23 cellular contexts compared by ENCODE assay signal in genomic region chr11:118109231-118109630, GRCh38. TPM values are rescaled to one million over a fixed set of nuclear protein-coding genes. Genes with fewer than 3 reads are reported as not detected.
DNase-seq lines count a peak whose midpoint lies in the region; ATAC-seq and TF ChIP-seq lines count a peak whose summit lies in the region.
"Had no signal": no experiment of that assay in that cellular context is flagged by ENCODE, and none has a peak within 500 bp of the region (broad histone marks: within the 10 kb centered on the region; RNA-seq: fewer than 3 reads in every experiment).

No MANE protein-coding gene starts in this region.

- H3K27me3 ChIP-seq in gastroesophageal sphincter (peaks cover 6% of the 10 kb centered on the region), suprapubic skin (no peaks in the 10 kb centered on the region)
- H3K27me3 ChIP-seq: BLaER1 treated with 17β-estradiol and CSF1 and Interleukin-3, amounts not matched to agents 10 nM and 100 nM; spleen; testis had no signal

- H3K9me3 Mint-ChIP-seq in nephron progenitor cell, result no peaks in the 10 kb centered on the region
- H3K9me3 Mint-ChIP-seq: activated CD4-positive, alpha-beta memory T cell treated with anti-CD3 and anti-CD28 coated beads, Interleukin-2, amount 10 ng/mL, durations not matched to agents 7 days and 5 days; activated naive CD4-positive, alpha-beta T cell treated with anti-CD3 and anti-CD28 coated beads, Interleukin-2, amount 50 U/mL, for 72 hours; brain; GM23338 had no signal

- no peak for TF ChIP-seq EP300 in gastroesophageal sphincter (IDR thresholded peaks at IDR 0.05)
- no peak for TF ChIP-seq EP300 in suprapubic skin (IDR thresholded peaks at IDR 0.05)

- H3K4me3 ChIP-seq in gastroesophageal sphincter, result no peak overlapping the region
- no peak overlapping the region for H3K4me3 ChIP-seq in suprapubic skin
- H3K4me3 ChIP-seq: BLaER1 treated with 17β-estradiol and CSF1 and Interleukin-3, amounts not matched to agents 10 nM and 100 nM; esophagus muscularis mucosa; GM23338; spleen; testis had no signal

- no peak for TF ChIP-seq CTCF in gastroesophageal sphincter (IDR thresholded peaks at IDR 0.05)
- TF ChIP-seq CTCF in GM10248 (IDR thresholded peaks at IDR 0.05; ENCODE audit: control extremely low read depth, extremely low read depth, low read depth, missing control alignments), result no peak
- TF ChIP-seq CTCF in suprapubic skin (IDR thresholded peaks at IDR 0.05), result no peak
- no peak for TF ChIP-seq CTCF in nephron progenitor cell (IDR thresholded peaks at IDR 0.05)

- H3K4me1 Mint-ChIP-seq in nephron progenitor cell, result peaks cover 9% of the 10 kb centered on the region
- H3K4me1 Mint-ChIP-seq: brain had no signal

- H3K4me1 ChIP-seq in gastroesophageal sphincter (no peaks in the 10 kb centered on the region), suprapubic skin (no peaks in the 10 kb centered on the region)
- H3K4me1 ChIP-seq: spleen, testis had no signal

- DNase-seq in GM04504 (ENCODE audit: low read depth) (peak; percentile 13), amniotic epithelial cell (ENCODE audit: low read depth) (peak; percentile 5), renal cortical epithelial cell (ENCODE audit: low read depth) (peak; percentile 72), GM10248 (ENCODE audit: extremely low spot score) (no peak), suprapubic skin (ENCODE audit: low spot score in 2 of 2) (no peak), nephron progenitor cell (no peak)
- DNase-seq: activated CD4-positive, alpha-beta memory T cell treated with anti-CD3 and anti-CD28 coated beads, Interleukin-2, amount 10 ng/mL, durations not matched to agents 7 days and 5 days; activated T-cell treated with anti-CD3 and anti-CD28 coated beads, Interleukin-2, amount 50 U/mL, for 48 hours; GF-D8; islet precursor cell; NCI-H1694 treated with DMSO at 0.1 percent for 48 hours; NCI-H446; spleen; T-helper 1 cell; testis had no signal

- POLR2A ChIA-PET in GM10248 (lab: Yijun Ruan, JAX), result no interaction called here

- no peak overlapping the region for H3K27ac Mint-ChIP-seq in nephron progenitor cell
- H3K27ac Mint-ChIP-seq: activated CD4-positive, alpha-beta memory T cell treated with anti-CD3 and anti-CD28 coated beads, Interleukin-2, amount 10 ng/mL, durations not matched to agents 7 days and 5 days; activated naive CD4-positive, alpha-beta T cell treated with anti-CD3 and anti-CD28 coated beads, Interleukin-2, amount 50 U/mL, for 72 hours; brain; GM23338; progenitor cell of endocrine pancreas had no signal

- CTCF ChIA-PET in GM10248 (lab: Yijun Ruan, JAX), result interaction anchor here (2.1 kb wide), 1 partner anchor 62 kb away, joined by 7 read pairs; no protein-coding TSS in a partner anchor

- H3K36me3 ChIP-seq in gastroesophageal sphincter (no peaks in the 10 kb centered on the region), suprapubic skin (no peaks in the 10 kb centered on the region)
- H3K36me3 ChIP-seq: BLaER1 treated with 17β-estradiol and CSF1 and Interleukin-3, amounts not matched to agents 10 nM and 100 nM; esophagus muscularis mucosa; spleen had no signal

- H3K9me3 ChIP-seq in gastroesophageal sphincter (no peaks in the 10 kb centered on the region), suprapubic skin (no peaks in the 10 kb centered on the region)
- H3K9me3 ChIP-seq: BLaER1 treated with 17β-estradiol and CSF1 and Interleukin-3, amounts not matched to agents 10 nM and 100 nM; esophagus muscularis mucosa; spleen; testis had no signal

- 26 to 61% methylated on average over 2 of the region's 2 CpGs for WGBS in gastroesophageal sphincter (ENCODE audit: low coverage in 1 of 2), 2 donors
- WGBS in suprapubic skin, result 70% methylated on average over 2 of the region's 2 CpGs

- no peaks in the 10 kb centered on the region for H3K36me3 Mint-ChIP-seq in nephron progenitor cell (ENCODE audit: low read depth)
- H3K36me3 Mint-ChIP-seq: activated naive CD4-positive, alpha-beta T cell treated with anti-CD3 and anti-CD28 coated beads, Interleukin-2, amount 50 U/mL, for 72 hours; brain had no signal

- peaks cover 21% of the 10 kb centered on the region for H3K27me3 Mint-ChIP-seq in nephron progenitor cell (ENCODE audit: low read depth, poor library complexity)

- H3K27ac ChIP-seq in gastroesophageal sphincter (no peak overlapping the region), suprapubic skin (no peak overlapping the region)
- H3K27ac ChIP-seq: BLaER1 treated with 17β-estradiol and CSF1 and Interleukin-3, amounts not matched to agents 10 nM and 100 nM; esophagus muscularis mucosa; spleen; testis had no signal

- no peak overlapping the region for H3K4me3 Mint-ChIP-seq in nephron progenitor cell
- H3K4me3 Mint-ChIP-seq: activated CD4-positive, alpha-beta memory T cell treated with anti-CD3 and anti-CD28 coated beads, Interleukin-2, amount 10 ng/mL, durations not matched to agents 7 days and 5 days; brain; GM23338 had no signal

- no peak for TF ChIP-seq POLR2A in gastroesophageal sphincter (IDR thresholded peaks at IDR 0.05)
- TF ChIP-seq POLR2A in suprapubic skin (IDR thresholded peaks at IDR 0.05), result no peak

- ATAC-seq in gastroesophageal sphincter, result peak; percentile 64
- ATAC-seq: activated naive CD4-positive, alpha-beta T cell treated with anti-CD3 and anti-CD28 coated beads, Interleukin-2, amount 50 U/mL, for 72 hours had no signal

RNA-seq across cellular contexts. Expression of gene SMIM35, which starts 22.5 kb away (rescaled TPM):
- under 1 TPM in 1 of 4 donors, not detected in 3; 0.13 TPM for total RNA-seq in gastroesophageal sphincter
- total RNA-seq in renal cortical epithelial cell, result not detected in 2 replicates
- not detected for total RNA-seq in suprapubic skin
- total RNA-seq: activated naive CD4-positive, alpha-beta T cell treated with anti-CD3 and anti-CD28 coated beads, Interleukin-2, amount 50 U/mL, for 72 hours; esophagus muscularis mucosa; GM23338; mesenteric fat pad; progenitor cell of endocrine pancreas had no signal

RNA-seq across cellular contexts. Expression of gene TMPRSS4, which starts 32.4 kb away (rescaled TPM):
- total RNA-seq in gastroesophageal sphincter (10 to 100 TPM in 1 of 4 donors, under 1 TPM in 2, not detected in 1; 0.23 to 11.1 (median 0.78) TPM), renal cortical epithelial cell (2.4 and 29.2 TPM in 2 replicates), suprapubic skin (10 to 100 TPM in 1 of 4 donors, 1 to 10 TPM in 3; 1.6 to 17.0 (median 2.4) TPM)
- total RNA-seq: activated naive CD4-positive, alpha-beta T cell treated with anti-CD3 and anti-CD28 coated beads, Interleukin-2, amount 50 U/mL, for 72 hours; mesenteric fat pad had no signal

RNA-seq across cellular contexts. Expression of gene SCN4B, which starts 43.4 kb away (rescaled TPM):
- total RNA-seq in gastroesophageal sphincter (1 to 10 TPM; 2.7 to 5.8 (median 3.8) TPM), renal cortical epithelial cell (0.15 and 0.35 TPM in 2 replicates), suprapubic skin (1 to 10 TPM; 1.5 to 1.8 (median 1.5) TPM)
- total RNA-seq: progenitor cell of endocrine pancreas had no signal

Comparison
In these comparisons a context has a peak if more than half of its experiments do, and no peak if none do; other contexts are left out.
1. DNase-seq: peak in GM04504 (single experiment), amniotic epithelial cell (single experiment) and renal cortical epithelial cell (single experiment); none in GM10248 (single experiment), suprapubic skin (0 of 2) and nephron progenitor cell (single experiment).